ENCODE assay signal across 1 cellular context in the genomic region with DNA sequence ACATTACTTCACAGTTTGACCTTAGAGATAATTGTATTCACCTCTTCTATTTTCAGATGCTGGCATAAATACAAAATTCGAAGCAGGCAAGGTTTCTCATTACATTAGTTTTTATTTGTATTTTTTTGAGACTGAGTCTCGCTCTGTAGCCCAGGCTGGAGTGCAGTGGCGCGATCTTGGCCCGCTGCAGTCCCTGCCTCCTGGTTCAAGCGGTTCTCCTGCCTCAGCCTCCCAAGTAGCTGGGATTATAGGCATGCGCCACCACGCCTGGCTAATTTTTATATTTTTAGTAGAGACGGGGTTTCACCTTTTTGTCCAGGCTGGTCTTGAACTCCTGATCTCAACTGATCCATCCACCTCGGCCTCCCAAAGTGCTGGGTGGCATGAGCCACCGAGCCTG.
TF ChIP-seq lines count a peak whose summit lies in the region.

No MANE protein-coding gene starts in this region.

TF ChIP-seq in HEK293, 187 proteins besides CTCF, POLR2A, EP300 and RAD21:
- peak; percentile 73; the same call in 1 of the 2 replicates for TF ChIP-seq ZNF202 (tag by site-specific recombination; IDR thresholded peaks at IDR 0.05; ENCODE audit: borderline replicate concordance)
